9 cellular contexts compared by ENCODE assay signal in the genomic region with DNA sequence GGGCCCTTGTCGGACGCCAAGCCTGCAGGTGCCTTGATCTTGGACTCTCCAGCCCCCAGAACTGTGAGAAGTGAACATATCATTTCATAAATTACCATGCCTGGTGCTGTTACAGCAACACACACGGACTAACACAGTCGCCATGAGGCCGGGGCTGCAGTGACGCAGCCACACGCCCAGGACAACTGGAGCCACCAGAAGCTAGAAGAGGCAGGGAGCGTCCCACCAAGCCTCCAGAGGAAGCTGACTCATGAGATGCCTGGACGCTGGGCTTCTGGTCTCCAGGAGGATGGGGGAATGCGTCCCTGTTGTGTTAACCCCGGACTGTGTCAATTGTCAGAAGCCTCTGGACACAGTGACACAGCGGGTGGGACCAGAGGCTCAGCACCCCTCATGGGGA. TPM values are rescaled to one million over a fixed set of nuclear protein-coding genes. Genes with fewer than 3 reads are reported as not detected.
DNase-seq lines count a peak whose midpoint lies in the region; ATAC-seq, FAIRE-seq and TF ChIP-seq lines count a peak whose summit lies in the region.
"Not testable (repeated sequence)": the region's sequence is repeated elsewhere in the genome, so short reads cannot be mapped to it uniquely, and the experiment has no call there.
"Had no signal": no experiment of that assay in that cellular context is flagged by ENCODE, and none has a peak within 500 bp of the region (broad histone marks: within the 10 kb centered on the region; RNA-seq: fewer than 3 reads in every experiment).

No MANE protein-coding gene starts in this region.

- not testable (repeated sequence) for H3K9me3 ChIP-seq in PC-3 (ENCODE audit: low read length); kidney (ENCODE audit: control insufficient read depth in 1 of 2, low read length in 2 of 2); upper lobe of right lung

- not testable (repeated sequence) for H3K27me3 ChIP-seq in PC-3 (ENCODE audit: low read length); upper lobe of right lung

- H3K4me2 ChIP-seq in PC-3 (ENCODE audit: low read length), result not testable (repeated sequence)

- not testable (repeated sequence) for H3F3A ChIP-seq in PC-3 (ENCODE audit: low read length, unreplicated experiment)

- not testable (repeated sequence) for H3K36me3 ChIP-seq in PC-3 (ENCODE audit: low read depth, low read length); kidney (ENCODE audit: control insufficient read depth in 1 of 2, insufficient read depth in 2 of 2, low read length in 2 of 2); upper lobe of right lung

- CTCF ChIA-PET in PC-3 (lab: Charles Lee), result not testable (repeated sequence)

- not testable (repeated sequence) for H2AFZ ChIP-seq in PC-3 (ENCODE audit: low read length)

- H3K9me2 ChIP-seq in PC-3 (replicated peaks; ENCODE audit: low read length), result not testable (repeated sequence)

- not testable (repeated sequence) for H3K9ac ChIP-seq in PC-3 (ENCODE audit: low read length); kidney (ENCODE audit: low read length in 2 of 2)

- H3K4me1 ChIP-seq in PC-3 (ENCODE audit: insufficient read depth, low read length); kidney (ENCODE audit: control insufficient read depth in 1 of 2, insufficient read depth in 1 of 2, low read depth in 1 of 2, low read length in 2 of 2); upper lobe of right lung: not testable (repeated sequence)

- intact Hi-C loops in PC-3 (cut with micrococcal nuclease); left cardiac atrium (cut with DNase I); upper lobe of right lung (cut with DNase I): not testable (repeated sequence)
- intact Hi-C loops in kidney (cut with DNase I), result loop anchor here (10.0 kb wide), 1 partner anchor 88 kb away; no protein-coding TSS in a partner anchor

- not testable (repeated sequence) for H3K27ac ChIP-seq in PC-3 (ENCODE audit: low read length); kidney (ENCODE audit: low read depth in 2 of 2, low read length in 2 of 2); upper lobe of right lung

- DNase-seq in PC-3, result not testable (repeated sequence)
- DNase-seq in activated naive CD4-positive, alpha-beta T cell treated with anti-CD3 and anti-CD28 coated beads, Interleukin-2, amount 50 U/mL, for 16 hours, result peak; percentile 7
- DNase-seq in ecto neural progenitor cell (ENCODE audit: low spot score) (peak; percentile 30), left cardiac atrium (peak; percentile 13), kidney (peak; percentile 27), omental fat pad (ENCODE audit: low spot score) (peak; percentile 14), upper lobe of right lung (peak; percentile 7)
- DNase-seq in stimulated activated CD8-positive, alpha-beta memory T cell treated with anti-CD3 and anti-CD28 coated beads, Interleukin-4, amount 100 ng/mL, for 48 hours, result peak; percentile 4

- BruUV-seq in PC-3 (replicated peaks; lab: Mats Ljungman, UMichigan), result not testable (repeated sequence)

- 0 out of 2 replicates have a peak, but pooled peaks have one; percentile 25 for ATAC-seq in PC-3
- not testable (repeated sequence) for ATAC-seq in left cardiac atrium; omental fat pad (ENCODE audit: low FRiP score); upper lobe of right lung

- TF ChIP-seq CTCF in PC-3 (conservative IDR thresholded peaks at IDR 0.05; ENCODE audit: low read depth, low read length); kidney (IDR thresholded peaks at IDR 0.05; ENCODE audit: borderline replicate concordance, extremely low read depth, insufficient read depth); omental fat pad (IDR thresholded peaks at IDR 0.05); upper lobe of right lung (IDR thresholded peaks at IDR 0.05): not testable (repeated sequence)

- POLR2A ChIA-PET in PC-3 (lab: Charles Lee; ENCODE audit: unreplicated experiment), result not testable (repeated sequence)

- not testable (repeated sequence) for FAIRE-seq in kidney (lab: Jason Lieb, UNC)

- not testable (repeated sequence) for H4K20me1 ChIP-seq in PC-3 (ENCODE audit: low read length)

- H3K4me3 ChIP-seq in PC-3 (ENCODE audit: low read length); kidney (ENCODE audit: low read length in 2 of 2); upper lobe of right lung: not testable (repeated sequence)

- H3K79me2 ChIP-seq in PC-3 (ENCODE audit: low read length), result not testable (repeated sequence)

RNA-seq across cellular contexts. Expression of a gene that starts 6.2 kb away (rescaled TPM):
- 1.7 and 1.9 TPM in 2 replicates for total RNA-seq in PC-3 (2014; rRNA removed)
- 10 to 100 TPM; 15.5 to 25.0 TPM for total RNA-seq in left cardiac atrium
- 6.9 TPM for total RNA-seq in kidney
- 5.8 TPM for polyA plus RNA-seq in kidney (ENCODE audit: insufficient read depth, low read depth, low replicate concordance)
- total RNA-seq in omental fat pad, result 1 to 10 TPM; 3.9 to 7.8 (median 5.5) TPM
- 16.1 TPM for total RNA-seq in upper lobe of right lung
- total RNA-seq: GM23248 had no signal
- polyA plus RNA-seq: GM23248 had no signal
